ENCODE assay signal across 8 cellular contexts in genomic region chr15:78810003-78810376, GRCh38. TPM values are rescaled to one million over a fixed set of nuclear protein-coding genes. Genes with fewer than 3 reads are reported as not detected.
DNase-seq lines count a peak whose midpoint lies in the region; ATAC-seq and TF ChIP-seq lines count a peak whose summit lies in the region.

No MANE protein-coding gene starts in this region.

- H3K27me3 Mint-ChIP-seq in T-helper 1 cell treated with Interleukin-12 subunit alpha and Interleukin-12 subunit beta and Interleukin-4 antibody, amounts not matched to agents 30 μg/mL and 1 μg/mL, for 36 hours (ENCODE audit: low read depth), result peaks cover 52% of the 10 kb centered on the region

- no peak overlapping the region for H3K27ac ChIP-seq in brain microvascular endothelial cell
- H3K27ac ChIP-seq in left lung, result peak overlapping the region in 1 of 2 donors; percentile 76
- H3K27ac ChIP-seq in subcutaneous abdominal adipose tissue (ENCODE audit: low read depth, low read length), result peak overlapping the region; percentile 57

- no peak overlapping the region for H3K27ac Mint-ChIP-seq in T-helper 1 cell treated with Interleukin-12 subunit alpha and Interleukin-12 subunit beta and Interleukin-4 antibody, amounts not matched to agents 30 μg/mL and 1 μg/mL, for 36 hours

- no peak for DNase-seq in T-helper 1 cell
- peak; percentile 4 for DNase-seq in brain microvascular endothelial cell
- no peak for DNase-seq in left lung
- DNase-seq in activated gamma-delta T cell (lab: John Stamatoyannopoulos, UW), result no peak
- no peak for DNase-seq in stimulated activated CD8-positive, alpha-beta memory T cell treated with anti-CD3 and anti-CD28 coated beads, Interleukin-4, amount 100 ng/mL, for 48 hours
- DNase-seq in epidermal melanocyte (ENCODE audit: insufficient read length, low spot score), result no peak

- intact Hi-C loops in left lung (cut with DNase I), result no loop called here

- peak overlapping the region; percentile 66 for H3K4me3 ChIP-seq in brain microvascular endothelial cell (ENCODE audit: low read depth, low read length)
- peak overlapping the region; percentile 64 to 70 for H3K4me3 ChIP-seq in left lung
- peak overlapping the region; percentile 44 to 75 (median 73) for H3K4me3 ChIP-seq in subcutaneous abdominal adipose tissue (ENCODE audit: low read depth in 1 of 5, low read length in 5 of 5)

- H3K4me1 ChIP-seq in left lung (peaks cover 0 to 22% of the 10 kb centered on the region in 2 donors), subcutaneous abdominal adipose tissue (ENCODE audit: control insufficient read depth in 5 of 5, insufficient read depth in 5 of 5, low read length in 5 of 5) (peaks cover 0 to 28% (median 18%) of the 10 kb centered on the region in 5 donors)

- no peaks in the 10 kb centered on the region for H3K27me3 ChIP-seq in brain microvascular endothelial cell (replicated peaks)
- peaks cover 0 to 55% of the 10 kb centered on the region in 2 donors for H3K27me3 ChIP-seq in left lung
- H3K27me3 ChIP-seq in subcutaneous abdominal adipose tissue (ENCODE audit: control insufficient read depth in 5 of 5, insufficient read depth in 4 of 5, low read length in 5 of 5), result no peaks in the 10 kb centered on the region

- no peak for ATAC-seq in left lung

- TF ChIP-seq CTCF in brain microvascular endothelial cell (IDR thresholded peaks at IDR 0.05; ENCODE audit: low read depth, low read length, missing control alignments) (no peak), left lung (IDR thresholded peaks at IDR 0.05) (no peak)

- H3K4me1 Mint-ChIP-seq in T-helper 1 cell treated with Interleukin-12 subunit alpha and Interleukin-12 subunit beta and Interleukin-4 antibody, amounts not matched to agents 30 μg/mL and 1 μg/mL, for 36 hours (ENCODE audit: low read depth), result peaks cover 6% of the 10 kb centered on the region

- peak overlapping the region; percentile 35 for H3K4me3 Mint-ChIP-seq in T-helper 1 cell treated with Interleukin-12 subunit alpha and Interleukin-12 subunit beta and Interleukin-4 antibody, amounts not matched to agents 30 μg/mL and 1 μg/mL, for 36 hours

- in situ Hi-C loops in brain microvascular endothelial cell (cut with HindIII; ENCODE audit: low pct_ligation_motif_present, low sequenced_read_pairs), result no loop called here

- no peaks in the 10 kb centered on the region for H3K9me3 ChIP-seq in left lung
- H3K9me3 ChIP-seq in subcutaneous abdominal adipose tissue (ENCODE audit: control insufficient read depth in 5 of 5, low read length in 5 of 5), result peaks cover 0 to 7% (median 0%) of the 10 kb centered on the region in 5 donors

- no peaks in the 10 kb centered on the region for H3K36me3 Mint-ChIP-seq in T-helper 1 cell treated with Interleukin-12 subunit alpha and Interleukin-12 subunit beta and Interleukin-4 antibody, amounts not matched to agents 30 μg/mL and 1 μg/mL, for 36 hours (ENCODE audit: low read depth)

- peak overlapping the region in 2 of 5 donors; percentile 24 to 76 for H3K9ac ChIP-seq in subcutaneous abdominal adipose tissue (ENCODE audit: low read length in 5 of 5)

- H3K36me3 ChIP-seq in brain microvascular endothelial cell (replicated peaks) (no peaks in the 10 kb centered on the region), left lung (no peaks in the 10 kb centered on the region), subcutaneous abdominal adipose tissue (ENCODE audit: control insufficient read depth in 5 of 5, insufficient read depth in 5 of 5, low read length in 5 of 5) (no peaks in the 10 kb centered on the region)

- H3K9me3 Mint-ChIP-seq in T-helper 1 cell treated with Interleukin-12 subunit alpha and Interleukin-12 subunit beta and Interleukin-4 antibody, amounts not matched to agents 30 μg/mL and 1 μg/mL, for 36 hours, result peaks cover 7% of the 10 kb centered on the region

RNA-seq across cellular contexts. Expression of gene ADAMTS7, which starts 1.3 kb away (rescaled TPM):
- total RNA-seq in left lung, result 1 to 10 TPM; 8.7 to 9.1 TPM
